1 cellular context compared by ENCODE assay signal in the genomic region with DNA sequence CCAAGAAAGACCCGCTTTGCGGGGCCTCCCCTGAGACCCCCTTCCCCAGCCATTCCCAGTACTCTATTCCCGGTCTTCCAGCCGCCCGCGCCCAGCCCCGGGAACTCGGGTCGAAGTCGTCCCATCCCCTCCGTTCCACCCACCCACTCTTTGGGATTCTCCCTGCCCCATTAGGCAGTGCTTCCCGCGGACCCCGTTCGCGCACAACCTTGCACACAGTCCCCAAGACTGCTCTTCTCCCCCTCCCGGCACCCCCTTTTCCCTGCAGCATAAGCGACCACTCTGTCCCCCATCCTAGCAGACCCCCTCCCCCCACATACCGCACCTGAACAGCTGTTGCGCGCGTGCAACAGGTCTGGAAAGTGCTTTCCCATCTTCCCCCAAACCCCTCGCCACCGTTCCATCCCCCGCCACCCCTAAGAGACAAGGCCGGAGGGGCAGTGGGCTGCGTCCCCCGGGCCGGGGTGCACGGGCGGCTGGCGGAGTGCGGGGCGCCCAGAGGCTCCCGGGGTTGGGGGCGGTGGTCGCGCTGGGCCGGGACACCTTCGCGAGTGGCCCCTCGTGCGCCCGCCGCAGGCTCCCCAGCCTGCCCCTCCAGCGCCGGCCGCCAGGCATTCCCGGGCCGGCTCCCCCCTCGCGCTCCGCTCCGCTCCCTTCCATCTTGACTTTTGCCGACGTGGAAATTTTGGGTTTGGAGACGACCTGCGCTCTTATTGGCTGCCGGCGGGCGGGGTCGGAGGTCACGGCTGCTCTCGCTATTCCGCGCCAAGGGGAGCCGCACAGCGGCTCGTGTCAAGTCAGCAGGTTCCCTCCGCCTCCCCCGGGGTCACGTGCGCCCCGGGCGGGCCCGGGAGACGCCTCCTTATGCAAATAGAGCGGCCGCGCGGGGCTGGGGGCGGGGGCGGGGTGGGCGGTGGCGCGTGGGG.
A peak's percentile ranks its signal among the peaks of the same experiment; 100 is the strongest.
TF ChIP-seq lines count a peak whose summit lies in the region.

No MANE protein-coding gene starts in this region.

TF ChIP-seq in HepG2, 621 proteins besides CTCF, POLR2A, EP300 and RAD21 (continued from another document and continues in another):
- TF ChIP-seq, protein P1, sequence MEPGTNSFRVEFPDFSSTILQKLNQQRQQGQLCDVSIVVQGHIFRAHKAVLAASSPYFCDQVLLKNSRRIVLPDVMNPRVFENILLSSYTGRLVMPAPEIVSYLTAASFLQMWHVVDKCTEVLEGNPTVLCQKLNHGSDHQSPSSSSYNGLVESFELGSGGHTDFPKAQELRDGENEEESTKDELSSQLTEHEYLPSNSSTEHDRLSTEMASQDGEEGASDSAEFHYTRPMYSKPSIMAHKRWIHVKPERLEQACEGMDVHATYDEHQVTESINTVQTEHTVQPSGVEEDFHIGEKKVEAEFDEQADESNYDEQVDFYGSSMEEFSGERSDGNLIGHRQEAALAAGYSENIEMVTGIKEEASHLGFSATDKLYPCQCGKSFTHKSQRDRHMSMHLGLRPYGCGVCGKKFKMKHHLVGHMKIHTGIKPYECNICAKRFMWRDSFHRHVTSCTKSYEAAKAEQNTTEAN (CRISPR knock-in tag; conservative IDR thresholded peaks at IDR 0.05): 0 out of 2 replicates have a peak, but pooled peaks have one; percentile 5
- TF ChIP-seq ETV5 (CRISPR knock-in tag; IDR thresholded peaks at IDR 0.05; ENCODE audit: borderline replicate concordance) (no peak), ZNF569 (CRISPR knock-in tag; IDR thresholded peaks at IDR 0.05; ENCODE audit: borderline replicate concordance) (no peak), MEF2D (CRISPR knock-in tag; IDR thresholded peaks at IDR 0.05) (no peak), NR2F1 (CRISPR knock-in tag; IDR thresholded peaks at IDR 0.05) (peak; percentile 28 to 44; a peak in 2 of 4 replicates), ZNF709 (CRISPR knock-in tag; IDR thresholded peaks at IDR 0.05) (0 out of 2 replicates have a peak, but pooled peaks have one; percentile 39), SP140L (CRISPR knock-in tag; IDR thresholded peaks at IDR 0.05; ENCODE audit: borderline replicate concordance) (no peak), SIN3A (IDR thresholded peaks at IDR 0.05; ENCODE audit: borderline replicate concordance, low read depth, low read length) (0 out of 2 replicates have a peak, but pooled peaks have one; percentile 34), HNRNPK (IDR thresholded peaks at IDR 0.05; ENCODE audit: low read depth, low read length, poor library complexity, severe bottlenecking) (peak; percentile 16), FOXA3 (CRISPR knock-in tag; IDR thresholded peaks at IDR 0.05) (no peak), CAMTA2 (CRISPR knock-in tag; IDR thresholded peaks at IDR 0.05; ENCODE audit: borderline replicate concordance) (no peak), NR2F2 (IDR thresholded peaks at IDR 0.05; ENCODE audit: borderline replicate concordance, low read depth) (no peak), SP4 (CRISPR knock-in tag; IDR thresholded peaks at IDR 0.05) (no peak; the same call in 1 of the 2 replicates), RARG (CRISPR knock-in tag; IDR thresholded peaks at IDR 0.05; ENCODE audit: low read depth) (peak; percentile 50; the same call in 1 of the 2 replicates), ZC3H4 (CRISPR knock-in tag; IDR thresholded peaks at IDR 0.05; ENCODE audit: borderline replicate concordance) (no peak), ZBTB20 (CRISPR knock-in tag; IDR thresholded peaks at IDR 0.05; ENCODE audit: borderline replicate concordance, low read depth) (0 out of 2 replicates have a peak, but pooled peaks have one; percentile 4), RCOR2 (CRISPR knock-in tag; IDR thresholded peaks at IDR 0.05) (no peak), SP5 (CRISPR knock-in tag; IDR thresholded peaks at IDR 0.05; ENCODE audit: borderline replicate concordance, low read depth) (no peak), RFX5 (IDR thresholded peaks at IDR 0.05; ENCODE audit: low read depth, low read length) (no peak), ZMAT3 (CRISPR knock-in tag; conservative IDR thresholded peaks at IDR 0.05) (no peak), MED1 (CRISPR knock-in tag; IDR thresholded peaks at IDR 0.05) (peak; percentile 52)
- TF ChIP-seq, protein P2, sequence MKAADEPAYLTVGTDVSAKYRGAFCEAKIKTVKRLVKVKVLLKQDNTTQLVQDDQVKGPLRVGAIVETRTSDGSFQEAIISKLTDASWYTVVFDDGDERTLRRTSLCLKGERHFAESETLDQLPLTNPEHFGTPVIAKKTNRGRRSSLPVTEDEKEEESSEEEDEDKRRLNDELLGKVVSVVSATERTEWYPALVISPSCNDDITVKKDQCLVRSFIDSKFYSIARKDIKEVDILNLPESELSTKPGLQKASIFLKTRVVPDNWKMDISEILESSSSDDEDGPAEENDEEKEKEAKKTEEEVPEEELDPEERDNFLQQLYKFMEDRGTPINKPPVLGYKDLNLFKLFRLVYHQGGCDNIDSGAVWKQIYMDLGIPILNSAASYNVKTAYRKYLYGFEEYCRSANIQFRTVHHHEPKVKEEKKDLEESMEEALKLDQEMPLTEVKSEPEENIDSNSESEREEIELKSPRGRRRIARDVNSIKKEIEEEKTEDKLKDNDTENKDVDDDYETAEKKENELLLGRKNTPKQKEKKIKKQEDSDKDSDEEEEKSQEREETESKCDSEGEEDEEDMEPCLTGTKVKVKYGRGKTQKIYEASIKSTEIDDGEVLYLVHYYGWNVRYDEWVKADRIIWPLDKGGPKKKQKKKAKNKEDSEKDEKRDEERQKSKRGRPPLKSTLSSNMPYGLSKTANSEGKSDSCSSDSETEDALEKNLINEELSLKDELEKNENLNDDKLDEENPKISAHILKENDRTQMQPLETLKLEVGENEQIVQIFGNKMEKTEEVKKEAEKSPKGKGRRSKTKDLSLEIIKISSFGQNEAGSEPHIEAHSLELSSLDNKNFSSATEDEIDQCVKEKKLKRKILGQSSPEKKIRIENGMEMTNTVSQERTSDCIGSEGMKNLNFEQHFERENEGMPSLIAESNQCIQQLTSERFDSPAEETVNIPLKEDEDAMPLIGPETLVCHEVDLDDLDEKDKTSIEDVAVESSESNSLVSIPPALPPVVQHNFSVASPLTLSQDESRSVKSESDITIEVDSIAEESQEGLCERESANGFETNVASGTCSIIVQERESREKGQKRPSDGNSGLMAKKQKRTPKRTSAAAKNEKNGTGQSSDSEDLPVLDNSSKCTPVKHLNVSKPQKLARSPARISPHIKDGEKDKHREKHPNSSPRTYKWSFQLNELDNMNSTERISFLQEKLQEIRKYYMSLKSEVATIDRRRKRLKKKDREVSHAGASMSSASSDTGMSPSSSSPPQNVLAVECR (CRISPR knock-in tag; IDR thresholded peaks at IDR 0.05; ENCODE audit: borderline replicate concordance): peak; percentile 21; the same call in 1 of the 2 replicates
- TF ChIP-seq, protein P3, sequence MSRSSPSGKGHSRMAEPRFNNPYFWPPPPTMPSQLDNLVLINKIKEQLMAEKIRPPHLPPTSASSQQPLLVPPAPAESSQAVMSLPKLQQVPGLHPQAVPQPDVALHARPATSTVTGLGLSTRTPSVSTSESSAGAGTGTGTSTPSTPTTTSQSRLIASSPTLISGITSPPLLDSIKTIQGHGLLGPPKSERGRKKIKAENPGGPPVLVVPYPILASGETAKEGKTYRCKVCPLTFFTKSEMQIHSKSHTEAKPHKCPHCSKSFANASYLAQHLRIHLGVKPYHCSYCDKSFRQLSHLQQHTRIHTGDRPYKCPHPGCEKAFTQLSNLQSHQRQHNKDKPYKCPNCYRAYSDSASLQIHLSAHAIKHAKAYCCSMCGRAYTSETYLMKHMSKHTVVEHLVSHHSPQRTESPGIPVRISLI (CRISPR knock-in tag; IDR thresholded peaks at IDR 0.05; ENCODE audit: borderline replicate concordance): no peak
- TF ChIP-seq, protein P4, sequence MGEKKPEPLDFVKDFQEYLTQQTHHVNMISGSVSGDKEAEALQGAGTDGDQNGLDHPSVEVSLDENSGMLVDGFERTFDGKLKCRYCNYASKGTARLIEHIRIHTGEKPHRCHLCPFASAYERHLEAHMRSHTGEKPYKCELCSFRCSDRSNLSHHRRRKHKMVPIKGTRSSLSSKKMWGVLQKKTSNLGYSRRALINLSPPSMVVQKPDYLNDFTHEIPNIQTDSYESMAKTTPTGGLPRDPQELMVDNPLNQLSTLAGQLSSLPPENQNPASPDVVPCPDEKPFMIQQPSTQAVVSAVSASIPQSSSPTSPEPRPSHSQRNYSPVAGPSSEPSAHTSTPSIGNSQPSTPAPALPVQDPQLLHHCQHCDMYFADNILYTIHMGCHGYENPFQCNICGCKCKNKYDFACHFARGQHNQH (CRISPR knock-in tag; IDR thresholded peaks at IDR 0.05): no peak
- TF ChIP-seq, protein P5, sequence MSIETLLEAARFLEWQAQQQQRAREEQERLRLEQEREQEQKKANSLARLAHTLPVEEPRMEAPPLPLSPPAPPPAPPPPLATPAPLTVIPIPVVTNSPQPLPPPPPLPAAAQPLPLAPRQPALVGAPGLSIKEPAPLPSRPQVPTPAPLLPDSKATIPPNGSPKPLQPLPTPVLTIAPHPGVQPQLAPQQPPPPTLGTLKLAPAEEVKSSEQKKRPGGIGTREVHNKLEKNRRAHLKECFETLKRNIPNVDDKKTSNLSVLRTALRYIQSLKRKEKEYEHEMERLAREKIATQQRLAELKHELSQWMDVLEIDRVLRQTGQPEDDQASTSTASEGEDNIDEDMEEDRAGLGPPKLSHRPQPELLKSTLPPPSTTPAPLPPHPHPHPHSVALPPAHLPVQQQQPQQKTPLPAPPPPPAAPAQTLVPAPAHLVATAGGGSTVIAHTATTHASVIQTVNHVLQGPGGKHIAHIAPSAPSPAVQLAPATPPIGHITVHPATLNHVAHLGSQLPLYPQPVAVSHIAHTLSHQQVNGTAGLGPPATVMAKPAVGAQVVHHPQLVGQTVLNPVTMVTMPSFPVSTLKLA (IDR thresholded peaks at IDR 0.05): peak; percentile 31; the same call in 1 of the 2 replicates
- TF ChIP-seq, protein P6, sequence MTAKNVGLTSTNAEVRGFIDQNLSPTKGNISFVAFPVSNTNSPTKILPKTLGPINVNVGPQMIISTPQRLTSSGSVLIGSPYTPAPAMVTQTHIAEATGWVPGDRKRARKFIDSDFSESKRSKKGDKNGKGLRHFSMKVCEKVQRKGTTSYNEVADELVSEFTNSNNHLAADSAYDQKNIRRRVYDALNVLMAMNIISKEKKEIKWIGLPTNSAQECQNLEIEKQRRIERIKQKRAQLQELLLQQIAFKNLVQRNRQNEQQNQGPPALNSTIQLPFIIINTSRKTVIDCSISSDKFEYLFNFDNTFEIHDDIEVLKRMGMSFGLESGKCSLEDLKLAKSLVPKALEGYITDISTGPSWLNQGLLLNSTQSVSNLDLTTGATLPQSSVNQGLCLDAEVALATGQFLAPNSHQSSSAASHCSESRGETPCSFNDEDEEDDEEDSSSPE (CRISPR knock-in tag; IDR thresholded peaks at IDR 0.05): peak; percentile 66
- TF ChIP-seq, protein P7, sequence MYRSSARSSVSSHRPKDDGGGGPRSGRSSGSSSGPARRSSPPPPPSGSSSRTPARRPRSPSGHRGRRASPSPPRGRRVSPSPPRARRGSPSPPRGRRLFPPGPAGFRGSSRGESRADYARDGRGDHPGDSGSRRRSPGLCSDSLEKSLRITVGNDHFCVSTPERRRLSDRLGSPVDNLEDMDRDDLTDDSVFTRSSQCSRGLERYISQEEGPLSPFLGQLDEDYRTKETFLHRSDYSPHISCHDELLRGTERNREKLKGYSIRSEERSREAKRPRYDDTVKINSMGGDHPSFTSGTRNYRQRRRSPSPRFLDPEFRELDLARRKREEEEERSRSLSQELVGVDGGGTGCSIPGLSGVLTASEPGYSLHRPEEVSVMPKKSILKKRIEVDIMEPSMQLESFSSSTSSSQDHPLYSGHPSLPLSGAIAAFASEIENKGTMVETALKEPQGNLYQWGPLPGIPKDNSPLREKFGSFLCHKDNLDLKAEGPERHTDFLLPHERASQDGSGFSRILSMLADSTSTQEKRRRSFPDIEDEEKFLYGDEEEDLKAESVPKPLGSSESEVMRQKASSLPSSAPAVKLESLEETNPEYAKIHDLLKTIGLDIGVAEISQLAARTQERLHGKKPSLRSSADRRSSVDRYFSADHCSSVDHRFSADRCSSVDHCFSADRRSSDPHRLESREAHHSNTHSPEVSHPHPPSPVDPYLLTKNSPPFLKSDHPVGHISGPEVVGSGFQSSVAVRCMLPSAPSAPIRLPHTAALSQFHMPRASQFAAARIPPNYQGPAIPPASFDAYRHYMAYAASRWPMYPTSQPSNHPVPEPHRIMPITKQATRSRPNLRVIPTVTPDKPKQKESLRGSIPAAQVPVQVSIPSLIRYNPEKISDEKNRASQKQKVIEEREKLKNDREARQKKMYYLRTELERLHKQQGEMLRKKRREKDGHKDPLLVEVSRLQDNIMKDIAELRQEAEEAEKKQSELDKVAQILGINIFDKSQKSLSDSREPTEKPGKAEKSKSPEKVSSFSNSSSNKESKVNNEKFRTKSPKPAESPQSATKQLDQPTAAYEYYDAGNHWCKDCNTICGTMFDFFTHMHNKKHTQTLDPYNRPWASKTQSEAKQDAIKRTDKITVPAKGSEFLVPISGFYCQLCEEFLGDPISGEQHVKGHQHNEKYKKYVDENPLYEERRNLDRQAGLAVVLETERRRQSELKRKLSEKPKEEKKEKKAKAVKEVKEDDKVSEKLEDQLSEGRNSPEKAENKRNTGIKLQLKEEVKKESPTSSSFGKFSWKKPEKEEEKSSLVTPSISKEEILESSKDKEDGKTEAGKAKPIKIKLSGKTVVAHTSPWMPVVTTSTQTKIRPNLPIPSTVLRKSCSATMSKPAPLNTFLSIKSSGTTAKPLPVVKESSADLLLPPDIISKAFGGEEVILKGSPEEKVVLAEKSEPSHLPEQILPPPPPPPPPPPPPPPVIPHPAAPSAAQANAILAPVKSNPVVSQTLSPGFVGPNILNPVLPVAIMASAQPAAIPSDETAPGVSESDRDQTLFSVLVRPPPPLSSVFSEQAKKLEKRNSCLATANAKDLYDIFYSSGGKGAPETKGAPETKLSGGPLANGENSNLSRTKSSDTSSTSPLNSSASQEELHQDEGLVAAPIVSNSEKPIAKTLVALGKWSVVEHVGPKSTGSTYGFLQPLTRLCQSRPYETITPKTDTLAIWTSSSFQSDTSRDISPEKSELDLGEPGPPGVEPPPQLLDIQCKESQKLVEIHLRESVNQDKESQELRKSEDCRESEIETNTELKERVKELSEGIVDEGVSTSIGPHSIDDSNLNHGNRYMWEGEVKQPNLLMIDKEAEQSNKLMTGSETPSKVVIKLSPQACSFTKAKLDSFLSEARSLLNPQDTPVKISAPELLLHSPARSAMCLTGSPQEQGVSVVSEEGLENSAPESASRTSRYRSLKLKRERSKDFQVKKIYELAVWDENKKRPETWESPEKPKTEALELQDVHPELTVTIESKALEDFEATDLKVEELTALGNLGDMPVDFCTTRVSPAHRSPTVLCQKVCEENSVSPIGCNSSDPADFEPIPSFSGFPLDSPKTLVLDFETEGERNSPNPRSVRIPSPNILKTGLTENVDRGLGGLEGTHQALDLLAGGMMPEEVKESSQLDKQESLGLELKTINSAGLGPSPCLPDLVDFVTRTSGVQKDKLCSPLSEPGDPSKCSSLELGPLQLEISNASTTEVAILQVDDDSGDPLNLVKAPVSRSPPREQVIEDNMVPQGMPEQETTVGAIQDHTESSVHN (CRISPR knock-in tag; IDR thresholded peaks at IDR 0.05): no peak
- TF ChIP-seq, protein P8, sequence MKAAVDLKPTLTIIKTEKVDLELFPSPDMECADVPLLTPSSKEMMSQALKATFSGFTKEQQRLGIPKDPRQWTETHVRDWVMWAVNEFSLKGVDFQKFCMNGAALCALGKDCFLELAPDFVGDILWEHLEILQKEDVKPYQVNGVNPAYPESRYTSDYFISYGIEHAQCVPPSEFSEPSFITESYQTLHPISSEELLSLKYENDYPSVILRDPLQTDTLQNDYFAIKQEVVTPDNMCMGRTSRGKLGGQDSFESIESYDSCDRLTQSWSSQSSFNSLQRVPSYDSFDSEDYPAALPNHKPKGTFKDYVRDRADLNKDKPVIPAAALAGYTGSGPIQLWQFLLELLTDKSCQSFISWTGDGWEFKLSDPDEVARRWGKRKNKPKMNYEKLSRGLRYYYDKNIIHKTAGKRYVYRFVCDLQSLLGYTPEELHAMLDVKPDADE (CRISPR knock-in tag; IDR thresholded peaks at IDR 0.05): no peak; the same call in 1 of the 2 replicates
- TF ChIP-seq, protein P9, sequence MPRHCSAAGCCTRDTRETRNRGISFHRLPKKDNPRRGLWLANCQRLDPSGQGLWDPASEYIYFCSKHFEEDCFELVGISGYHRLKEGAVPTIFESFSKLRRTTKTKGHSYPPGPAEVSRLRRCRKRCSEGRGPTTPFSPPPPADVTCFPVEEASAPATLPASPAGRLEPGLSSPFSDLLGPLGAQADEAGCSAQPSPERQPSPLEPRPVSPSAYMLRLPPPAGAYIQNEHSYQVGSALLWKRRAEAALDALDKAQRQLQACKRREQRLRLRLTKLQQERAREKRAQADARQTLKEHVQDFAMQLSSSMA (CRISPR knock-in tag; IDR thresholded peaks at IDR 0.05): no peak
